Comparison of ENCODE assay signal across 10 cellular contexts in genomic region chr11:65695459-65696241, GRCh38. TPM values are rescaled to one million over a fixed set of nuclear protein-coding genes. Genes with fewer than 3 reads are reported as not detected.
DNase-seq lines count a peak whose midpoint lies in the region; ATAC-seq lines count a peak whose summit lies in the region.
"Had no signal": no experiment of that assay in that cellular context is flagged by ENCODE, and none has a peak within 500 bp of the region (broad histone marks: within the 10 kb centered on the region; RNA-seq: fewer than 3 reads in every experiment).

No MANE protein-coding gene starts in this region.

- peak; percentile 23 for DNase-seq in A172 (ENCODE audit: low spot score)
- DNase-seq in NCI-H1694 (lab: John Stamatoyannopoulos, UW) = peak; percentile 21
- DNase-seq in amygdala (lab: John Stamatoyannopoulos, UW) = peak in 39 of 56 donors; percentile 7 to 79 (median 37)
- peak; percentile 61 for DNase-seq in kidney glomerular epithelial cell (lab: John Stamatoyannopoulos, UW)
- no peak for DNase-seq in ureter (ENCODE audit: low spot score)
- DNase-seq: glutamatergic neuron had no signal

- ATAC-seq in HG02938 (IDR thresholded peaks at IDR 0.05; ENCODE audit: unreplicated experiment) (no peak), HG02623 (IDR thresholded peaks at IDR 0.05; ENCODE audit: unreplicated experiment) (no peak), GM19328 (IDR thresholded peaks at IDR 0.05; ENCODE audit: unreplicated experiment) (no peak)
- ATAC-seq: GM12878 had no signal

RNA-seq across cellular contexts. Expression of gene KAT5, which starts 16.4 kb away (rescaled TPM):
- total RNA-seq in A172 (2014; rRNA removed; shearing (Covaris generic)) = 26.1 and 37.3 TPM in 2 replicates
- total RNA-seq in ureter = 74.8 TPM

RNA-seq across cellular contexts. Expression of gene RNASEH2C, which starts 24.9 kb away (rescaled TPM):
- 81.0 and 84.7 TPM in 2 replicates for total RNA-seq in A172 (2014; rRNA removed; shearing (Covaris generic))
- total RNA-seq in ureter = 29.8 TPM

RNA-seq across cellular contexts. Expression of gene RELA, which starts 32.9 kb away (rescaled TPM):
- total RNA-seq in A172 (2014; rRNA removed; shearing (Covaris generic)) = 24.9 and 29.7 TPM in 2 replicates
- total RNA-seq in ureter = 97.9 TPM

RNA-seq across cellular contexts. Expression of gene SIPA1, which starts 57.7 kb away (rescaled TPM):
- 10.4 and 19.5 TPM in 2 replicates for total RNA-seq in A172 (2014; rRNA removed; shearing (Covaris generic))
- 40.3 TPM for total RNA-seq in ureter
